Comparison of ENCODE assay signal across 28 cellular contexts in genomic region chr2:164281896-164282295, GRCh38.
"Had no signal": no experiment of that assay in that cellular context is flagged by ENCODE, and none has a peak within 500 bp of the region (broad histone marks: within the 10 kb centered on the region; RNA-seq: fewer than 3 reads in every experiment).

No MANE protein-coding gene starts in this region.

- H3K27ac ChIP-seq: left lung, ovary, prostate gland, skin epidermis, stomach, suprapubic skin, thoracic aorta, tibial artery, uterus had no signal

- H3K27me3 ChIP-seq: left lung, ovary, stomach, suprapubic skin, tibial artery, uterus had no signal

- H3K36me3 ChIP-seq: left lung, ovary, prostate gland, stomach, suprapubic skin, thoracic aorta, tibial artery, uterus had no signal

- H3K4me1 ChIP-seq: left lung, prostate gland, stomach, suprapubic skin, tibial artery, uterus had no signal

- H3K9me3 ChIP-seq: left lung, ovary, prostate gland, stomach, suprapubic skin, thoracic aorta, tibial artery, uterus had no signal

- DNase-seq: hippocampal formation; immature natural killer cell; kidney; left colon; left lung; mesendoderm; naive B cell; natural killer cell; ovary; posterior cingulate gyrus; retina; right cardiac atrium; stimulated activated CD4-positive, alpha-beta T cell treated with anti-CD3 and anti-CD28 coated beads, Interleukin-12 subunit alpha, Interleukin-12 subunit beta, amount 100 ng/mL, for 4 hours; stimulated activated CD4-positive, alpha-beta T cell treated with anti-CD3 and anti-CD28 coated beads, Interleukin-15, amount 100 ng/mL, for 24 hours; stimulated activated CD4-positive, alpha-beta T cell treated with anti-CD3 and anti-CD28 coated beads, Interleukin-2, amount 100 ng/mL, for 24 hours; stimulated activated CD4-positive, alpha-beta T cell treated with anti-CD3 and anti-CD28 coated beads, Interleukin-4, amount 100 ng/mL, for 1 hour; stimulated activated naive B cell treated with anti-CD40 and anti-IgM and Interleukin-4, amounts not matched to agents 10 μg/mL and 1 μg/mL and 100 μg/mL, for 72 hours; stimulated activated naive CD8-positive, alpha-beta T cell treated with anti-CD3 and anti-CD28 coated beads, Interleukin-15, Interleukin-2, amounts not matched to agents 100 U/mL and 50 U/mL, for 24 hours; stomach; tibial artery; trophoblast cell; uterus had no signal

- ATAC-seq: left colon; left lung; natural killer cell; right cardiac atrium; sciatic nerve; stimulated activated naive B cell treated with anti-CD40 and anti-IgM and Interleukin-4, amounts not matched to agents 10 μg/mL and 1 μg/mL and 100 μg/mL, for 72 hours; stimulated activated naive CD8-positive, alpha-beta T cell treated with anti-CD3 and anti-CD28 coated beads, Interleukin-15, Interleukin-2, amounts not matched to agents 100 U/mL and 50 U/mL, for 24 hours had no signal

- H3K4me3 ChIP-seq: left lung, lung, ovary, prostate gland, skin epidermis, stomach, suprapubic skin, thoracic aorta, tibial artery, uterus had no signal
